In genomic region chr5:96699186-96699820, GRCh38 we compare ENCODE assay signal across 1 cellular context.
TF ChIP-seq lines count a peak whose summit lies in the region.

No MANE protein-coding gene starts in this region.

TF ChIP-seq in K562, 482 proteins besides CTCF, POLR2A, EP300 and RAD21:
- TF ChIP-seq TFE3 (CRISPR knock-in tag; IDR thresholded peaks at IDR 0.05): no peak
- no peak for TF ChIP-seq JUND (IDR thresholded peaks at IDR 0.05; ENCODE audit: borderline replicate concordance, low read depth, low read length)
- TF ChIP-seq JUND (tag; IDR thresholded peaks at IDR 0.05; ENCODE audit: borderline replicate concordance, low read depth, low read length): no peak
- TF ChIP-seq REST (CRISPR knock-in tag; IDR thresholded peaks at IDR 0.05; ENCODE audit: low read depth): no peak
- peak; percentile 73 for TF ChIP-seq RAD51 (IDR thresholded peaks at IDR 0.05; ENCODE audit: borderline replicate concordance, low read depth)
- TF ChIP-seq CBFA2T3 (IDR thresholded peaks at IDR 0.05): peak; percentile 12; the same call in 1 of the 2 replicates
- 0 out of 2 replicates have a peak, but pooled peaks have one; percentile 24 for TF ChIP-seq ARID1B (IDR thresholded peaks at IDR 0.05)
- no peak for TF ChIP-seq DDX20 (tag; IDR thresholded peaks at IDR 0.05; ENCODE audit: low read depth)
- no peak for TF ChIP-seq SAFB2 (IDR thresholded peaks at IDR 0.05; ENCODE audit: borderline replicate concordance, low read depth, low read length, severe bottlenecking)
- TF ChIP-seq TSC22D4 (tag; IDR thresholded peaks at IDR 0.05): no peak
- peak; percentile 75 for TF ChIP-seq USF1 (CRISPR knock-in tag; IDR thresholded peaks at IDR 0.05)
- peak; percentile 83 for TF ChIP-seq USF2 (CRISPR knock-in tag; IDR thresholded peaks at IDR 0.05)
